ENCODE assay signal across 9 cellular contexts in genomic region chr5:67267522-67268232, GRCh38.
DNase-seq lines count a peak whose midpoint lies in the region; ATAC-seq and TF ChIP-seq lines count a peak whose summit lies in the region.
"Had no signal": no experiment of that assay in that cellular context is flagged by ENCODE, and none has a peak within 500 bp of the region (broad histone marks: within the 10 kb centered on the region; RNA-seq: fewer than 3 reads in every experiment).

No MANE protein-coding gene starts in this region.

- WGBS in esophagus squamous epithelium, 2 donors = 19 to 32% methylated on average over 5 to 7 of the region's 7 CpGs
- 41 to 53% methylated on average over 7 of the region's 7 CpGs for WGBS in thyroid gland, 2 donors

- intact Hi-C loops in esophagus squamous epithelium (cut with DNase I) = no loop called here
- intact Hi-C loops in thyroid gland (cut with DNase I) = no loop called here

- no peak for TF ChIP-seq CTCF in esophagus squamous epithelium (IDR thresholded peaks at IDR 0.05)
- no peak for TF ChIP-seq CTCF in thyroid gland (IDR thresholded peaks at IDR 0.05)

- H3K9ac ChIP-seq in SK-N-MC (ENCODE audit: insufficient read length) (peak overlapping the region; percentile 44), mucosa of stomach (ENCODE audit: low read length) (peak overlapping the region; percentile 5)

- DNase-seq in SK-N-MC (ENCODE audit: low read depth, low spot score) (no peak), esophagus squamous epithelium (lab: John Stamatoyannopoulos, UW) (no peak), thyroid gland (peak in 1 of 2 donors; percentile 13), GM03348 (ENCODE audit: low spot score) (no peak), HK-2 (ENCODE audit: unreplicated experiment) (no peak), NCI-H510A treated with DMSO at 0.1 percent for 48 hours (lab: John Stamatoyannopoulos, UW) (no peak)
- DNase-seq: activated B cell treated with CpG ODN at 0.5 μM for 24 hours had no signal

- H3K9me3 ChIP-seq in SK-N-MC (ENCODE audit: low read depth, low read length) (no peaks in the 10 kb centered on the region), esophagus squamous epithelium (no peaks in the 10 kb centered on the region), mucosa of stomach (ENCODE audit: control insufficient read depth, low read length) (no peaks in the 10 kb centered on the region), thyroid gland (no peaks in the 10 kb centered on the region)

- no peaks in the 10 kb centered on the region for H3K27me3 ChIP-seq in esophagus squamous epithelium
- H3K27me3 ChIP-seq in mucosa of stomach (ENCODE audit: control insufficient read depth, insufficient read depth, low read length) = no peaks in the 10 kb centered on the region
- H3K27me3 ChIP-seq in thyroid gland = no peaks in the 10 kb centered on the region

- no peak for ATAC-seq in GM18520 (IDR thresholded peaks at IDR 0.05; ENCODE audit: unreplicated experiment)

- peaks cover 20 to 69% (median 31%) of the 10 kb centered on the region in 3 donors for H3K4me1 ChIP-seq in esophagus squamous epithelium
- H3K4me1 ChIP-seq in mucosa of stomach (ENCODE audit: control insufficient read depth, insufficient read depth, low read length) = peaks cover 28% of the 10 kb centered on the region
- peaks cover 29 to 46% of the 10 kb centered on the region in 2 donors for H3K4me1 ChIP-seq in thyroid gland

- H3K4me3 ChIP-seq in SK-N-MC (peak overlapping the region; percentile 76), esophagus squamous epithelium (no peak overlapping the region), mucosa of stomach (ENCODE audit: low read length) (no peak overlapping the region), thyroid gland (replicated peaks in 1 of 3) (no peak overlapping the region)

- no peak for TF ChIP-seq POLR2A in esophagus squamous epithelium (IDR thresholded peaks at IDR 0.05)
- TF ChIP-seq POLR2A in thyroid gland (IDR thresholded peaks at IDR 0.05) = no peak

- H3K27ac ChIP-seq in SK-N-MC = peak overlapping the region; percentile 95
- peak overlapping the region; percentile 86 to 95 (median 91) for H3K27ac ChIP-seq in esophagus squamous epithelium
- peak overlapping the region; percentile 93 to 96 (median 95) for H3K27ac ChIP-seq in thyroid gland

- no peaks in the 10 kb centered on the region for H3K36me3 ChIP-seq in SK-N-MC (ENCODE audit: insufficient read depth, low read length)
- no peaks in the 10 kb centered on the region for H3K36me3 ChIP-seq in esophagus squamous epithelium
- H3K36me3 ChIP-seq in mucosa of stomach (ENCODE audit: control insufficient read depth, insufficient read depth, low read length) = no peaks in the 10 kb centered on the region
- no peaks in the 10 kb centered on the region for H3K36me3 ChIP-seq in thyroid gland
